In the genomic region with DNA sequence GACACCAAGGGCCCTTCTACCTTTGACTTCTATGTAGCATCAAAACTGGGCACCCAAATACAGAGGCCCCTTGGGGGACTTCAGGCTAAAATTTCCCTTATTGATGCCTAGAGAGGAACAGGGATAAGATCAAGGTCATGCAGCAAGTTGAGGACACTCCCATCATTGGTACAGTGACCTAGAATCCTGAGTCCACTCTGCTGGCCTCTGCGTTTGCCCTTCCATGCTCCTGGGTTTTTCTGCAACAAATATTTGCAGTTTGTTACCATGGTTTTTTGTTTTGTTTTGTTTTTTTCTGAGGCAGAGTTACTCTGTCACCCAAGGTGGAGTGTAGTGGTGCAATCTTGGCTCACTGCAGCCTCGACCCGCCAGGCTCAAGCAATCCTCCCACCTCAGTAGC, we compare ENCODE assay signal across 18 cellular contexts.
"Had no signal": no experiment of that assay in that cellular context is flagged by ENCODE, and none has a peak within 500 bp of the region (broad histone marks: within the 10 kb centered on the region; RNA-seq: fewer than 3 reads in every experiment).

No MANE protein-coding gene starts in this region.

- H3K36me3 ChIP-seq: left ventricle myocardium inferior, lower lobe of right lung, pancreas, suprapubic skin, transverse colon had no signal

- ATAC-seq: left cardiac atrium; lower lobe of right lung; natural killer cell; pancreas; sciatic nerve; stimulated activated naive CD8-positive, alpha-beta T cell treated with anti-CD3 and anti-CD28 coated beads, Interleukin-15, amount 100 ng/mL, for 72 hours had no signal

- H3K9me3 ChIP-seq: left ventricle myocardium inferior, lower lobe of right lung, pancreas, suprapubic skin, transverse colon had no signal

- H3K4me2 ChIP-seq: smooth muscle cell had no signal

- H3K27ac ChIP-seq: dorsolateral prefrontal cortex, left ventricle myocardium inferior, lower lobe of right lung, pancreas, suprapubic skin, transverse colon had no signal

- H3K4me1 ChIP-seq: lower lobe of right lung, pancreas had no signal

- H3K4me3 ChIP-seq: dorsolateral prefrontal cortex, left ventricle myocardium inferior, lower lobe of right lung, pancreas, smooth muscle cell, suprapubic skin, transverse colon had no signal

- DNase-seq: dorsolateral prefrontal cortex; effector CD4-positive, alpha-beta T cell; left cardiac atrium; left ventricle myocardium inferior; natural killer cell; occipital lobe; stimulated activated CD4-positive, alpha-beta T cell treated with anti-CD3 and anti-CD28 coated beads, Interleukin-12 subunit alpha, Interleukin-12 subunit beta, amount 100 ng/mL, for 4 hours; stimulated activated CD4-positive, alpha-beta T cell treated with anti-CD3 and anti-CD28 coated beads, Interleukin-1b, Interleukin-23, amount 100 ng/mL, for 48 hours; stimulated activated CD4-positive, alpha-beta T cell treated with anti-CD3 and anti-CD28 coated beads, Interleukin-4, amount 100 ng/mL, for 1 hour; stimulated activated CD8-positive, alpha-beta memory T cell treated with anti-CD3 and anti-CD28 coated beads, Interleukin-4, amount 100 ng/mL, for 48 hours; stimulated activated naive CD4-positive, alpha-beta T cell; stimulated activated naive CD8-positive, alpha-beta T cell treated with anti-CD3 and anti-CD28 coated beads, Interleukin-15, amount 100 ng/mL, for 72 hours; transverse colon had no signal

- H3K27me3 ChIP-seq: pancreas had no signal
